15 cellular contexts compared by ENCODE assay signal in genomic region chr3:153232737-153233330, GRCh38.
DNase-seq lines count a peak whose midpoint lies in the region; ATAC-seq and TF ChIP-seq lines count a peak whose summit lies in the region.
"Had no signal": no experiment of that assay in that cellular context is flagged by ENCODE, and none has a peak within 500 bp of the region (broad histone marks: within the 10 kb centered on the region; RNA-seq: fewer than 3 reads in every experiment).

No MANE protein-coding gene starts in this region.

- no peak for TF ChIP-seq CTCF in fibroblast of pulmonary artery (IDR thresholded peaks at IDR 0.05; ENCODE audit: low read length, missing control alignments)
- no peak for TF ChIP-seq CTCF in smooth muscle cell (IDR thresholded peaks at IDR 0.05; ENCODE audit: borderline replicate concordance, insufficient read depth, poor library complexity, severe bottlenecking)

- no peak for ATAC-seq in activated CD4-positive, CD25-positive, alpha-beta regulatory T cell treated with anti-CD3 and anti-CD28 coated beads, Interleukin-2, amount 50 U/mL, for 24 hours
- ATAC-seq in GM21360 (IDR thresholded peaks at IDR 0.05; ENCODE audit: unreplicated experiment) (no peak), GM18867 (IDR thresholded peaks at IDR 0.05; ENCODE audit: unreplicated experiment) (no peak), HG03280 (IDR thresholded peaks at IDR 0.05; ENCODE audit: unreplicated experiment) (no peak)
- ATAC-seq: gastrocnemius medialis had no signal

- peak overlapping the region; percentile 93 for H3K27ac ChIP-seq in smooth muscle cell (ENCODE audit: low read depth)
- H3K27ac ChIP-seq: gastrocnemius medialis, prostate gland, SK-N-MC, upper lobe of left lung had no signal

- H3F3A ChIP-seq in smooth muscle cell (ENCODE audit: low read depth), result peaks cover 17% of the 10 kb centered on the region

- H3K36me3 ChIP-seq in adipocyte (ENCODE audit: control insufficient read depth, insufficient read depth, low read length, severe bottlenecking) (no peaks in the 10 kb centered on the region), smooth muscle cell (ENCODE audit: low read depth) (no peaks in the 10 kb centered on the region)
- H3K36me3 ChIP-seq: gastrocnemius medialis, prostate gland, upper lobe of left lung had no signal

- H4K20me1 ChIP-seq in smooth muscle cell (ENCODE audit: low read depth), result no peaks in the 10 kb centered on the region

- H3K27me3 ChIP-seq in adipocyte (replicated peaks; ENCODE audit: control insufficient read depth, insufficient read depth, low read length) (no peaks in the 10 kb centered on the region), smooth muscle cell (ENCODE audit: low read depth) (no peaks in the 10 kb centered on the region)
- H3K27me3 ChIP-seq: gastrocnemius medialis, upper lobe of left lung had no signal

- H3K79me2 ChIP-seq in smooth muscle cell (ENCODE audit: low read depth), result no peaks in the 10 kb centered on the region

- H3K9me3 ChIP-seq in adipocyte (ENCODE audit: control insufficient read depth, low read length) (no peaks in the 10 kb centered on the region), smooth muscle cell (replicated peaks; ENCODE audit: low read depth) (no peaks in the 10 kb centered on the region)
- H3K9me3 ChIP-seq: gastrocnemius medialis, prostate gland, upper lobe of left lung had no signal

- H3K4me3 ChIP-seq in adipocyte (ENCODE audit: low read length) (no peak overlapping the region), fibroblast of pulmonary artery (replicated peaks; ENCODE audit: low read depth, low read length) (no peak overlapping the region), smooth muscle cell (no peak overlapping the region)
- H3K4me3 ChIP-seq: gastrocnemius medialis, prostate gland, SK-N-MC, upper lobe of left lung had no signal

- WGBS in smooth muscle cell (ENCODE audit: low lambda C conversion rate), result 18% methylated on average over 3 of the region's 3 CpGs

- H3K4me1 ChIP-seq in adipocyte (ENCODE audit: control insufficient read depth, insufficient read depth, low read length), result peaks cover 11% of the 10 kb centered on the region
- H3K4me1 ChIP-seq in smooth muscle cell (ENCODE audit: low read depth), result peaks cover 7% of the 10 kb centered on the region
- H3K4me1 ChIP-seq: gastrocnemius medialis, prostate gland had no signal

- peak overlapping the region; percentile 64 for H3K4me2 ChIP-seq in smooth muscle cell

- peak; percentile 93 for DNase-seq in EH (ENCODE audit: low read depth)
- peak; percentile 85 for DNase-seq in adipocyte (ENCODE audit: low read depth)
- DNase-seq in fibroblast of pulmonary artery (ENCODE audit: low read depth), result peak; percentile 72
- DNase-seq in smooth muscle cell (lab: John Stamatoyannopoulos, UW; ENCODE audit: unreplicated experiment), result no peak
- DNase-seq: activated naive CD4-positive, alpha-beta T cell treated with anti-CD3 and anti-CD28 coated beads, Interleukin-2, amount 10 ng/mL, durations not matched to agents 7 days and 5 days; gastrocnemius medialis; islet precursor cell; NCI-H2171 treated with DMSO at 0.1 percent for 48 hours; upper lobe of left lung had no signal

- peak overlapping the region; percentile 49 for H3K9ac ChIP-seq in adipocyte (ENCODE audit: low read length)
- peak overlapping the region; percentile 35 for H3K9ac ChIP-seq in smooth muscle cell (ENCODE audit: low read depth)

- no peak overlapping the region for H2AFZ ChIP-seq in smooth muscle cell (ENCODE audit: low read depth)
